10 cellular contexts compared by ENCODE assay signal in genomic region chr15:37019479-37020433, GRCh38.
DNase-seq lines count a peak whose midpoint lies in the region; ATAC-seq, FAIRE-seq and TF ChIP-seq lines count a peak whose summit lies in the region.
"Had no signal": no experiment of that assay in that cellular context is flagged by ENCODE, and none has a peak within 500 bp of the region (broad histone marks: within the 10 kb centered on the region; RNA-seq: fewer than 3 reads in every experiment).

No MANE protein-coding gene starts in this region.

- intact Hi-C loops in endothelial cell of umbilical vein (cut with micrococcal nuclease), result no loop called here

- H3K4me1 Mint-ChIP-seq in nephron, result peaks cover 62% of the 10 kb centered on the region
- no peaks in the 10 kb centered on the region for H3K4me1 Mint-ChIP-seq in endothelial cell (ENCODE audit: unreplicated experiment)

- no TSS peak for BruUV-seq in endothelial cell of umbilical vein (replicated peaks; lab: Mats Ljungman, UMichigan)

- no peak for ATAC-seq in HG03442 (IDR thresholded peaks at IDR 0.05; ENCODE audit: unreplicated experiment)
- no peak for ATAC-seq in GM21515 (IDR thresholded peaks at IDR 0.05; ENCODE audit: unreplicated experiment)

- H2AFZ ChIP-seq in endothelial cell of umbilical vein (ENCODE audit: low read depth, low read length), result no peak overlapping the region

- no peaks in the 10 kb centered on the region for H3K9me3 ChIP-seq in endothelial cell of umbilical vein (replicated peaks; ENCODE audit: control insufficient read depth, insufficient read depth, low read length)

- CTCF ChIA-PET in endothelial cell of umbilical vein (lab: Charles Lee), result interaction anchor here (0.6 to 1.5 kb wide), 2 partner anchors 9 to 80 kb away, joined by 3 to 7 read pairs; partner anchors contain the start of gene MEIS2

- H3K4me3 ChIP-seq in GM12865 (ENCODE audit: low read depth, low read length), result no peak overlapping the region; the same call in 1 of the 2 replicates
- no peak overlapping the region for H3K4me3 ChIP-seq in endothelial cell of umbilical vein (replicated peaks in 1 of 3; ENCODE audit: insufficient read depth in 1 of 3, low read depth in 1 of 3, low read length in 3 of 3)

- TF ChIP-seq POLR2A in endothelial cell of umbilical vein (IDR thresholded peaks at IDR 0.05; ENCODE audit: low read depth, low read length), result no peak

- DNase-seq in GM12865 (ENCODE audit: low read depth), result peak; percentile 76
- DNase-seq in NCI-H510A treated with DMSO at 0.1 percent for 48 hours (lab: John Stamatoyannopoulos, UW), result peak; percentile 32
- DNase-seq in endothelial cell of umbilical vein (ENCODE audit: low read depth, low spot score), result peak; percentile 49
- DNase-seq in endothelial cell (ENCODE audit: low spot score), result no peak
- no peak for DNase-seq in RPMI8226
- DNase-seq: activated naive CD4-positive, alpha-beta T cell treated with Interleukin-2 at 50 U/mL for 16 hours; stimulated activated CD4-positive, alpha-beta T cell treated with anti-CD3 and anti-CD28 coated beads, Interleukin-15, amount 100 ng/mL, for 24 hours had no signal

- H3K4me1 ChIP-seq in endothelial cell of umbilical vein (ENCODE audit: control insufficient read depth, extremely low read depth, insufficient read depth, low read length), result peaks cover 8% of the 10 kb centered on the region

- H3K36me3 Mint-ChIP-seq in nephron (ENCODE audit: low read depth), result peaks cover 63% of the 10 kb centered on the region
- H3K36me3 Mint-ChIP-seq in endothelial cell (ENCODE audit: low read depth, unreplicated experiment), result no peaks in the 10 kb centered on the region

- TF ChIP-seq CTCF in GM12865 (IDR thresholded peaks at IDR 0.05; ENCODE audit: insufficient read depth, low read depth, low read length, missing control alignments) (no peak), endothelial cell of umbilical vein (IDR thresholded peaks at IDR 0.05; ENCODE audit: extremely low read depth in 1 of 2, insufficient read depth in 1 of 2, low read depth in 1 of 2, low read length in 2 of 2) (no peak), nephron (IDR thresholded peaks at IDR 0.05; ENCODE audit: unreplicated experiment in 3 of 3) (no peak), endothelial cell (IDR thresholded peaks at IDR 0.05; ENCODE audit: unreplicated experiment) (no peak)

- FAIRE-seq in endothelial cell of umbilical vein (lab: Jason Lieb, UNC), result peak; percentile 67

- H3K9ac ChIP-seq in endothelial cell of umbilical vein (replicated peaks; ENCODE audit: extremely low read depth, insufficient read depth, low read length), result no peak overlapping the region

- no peaks in the 10 kb centered on the region for H3K9me1 ChIP-seq in endothelial cell of umbilical vein (replicated peaks; ENCODE audit: control insufficient read depth, extremely low read depth, insufficient read depth, low read length)

- no peaks in the 10 kb centered on the region for H3K79me2 ChIP-seq in endothelial cell of umbilical vein (ENCODE audit: control insufficient read depth, insufficient read depth, low read length)

- H3K27me3 Mint-ChIP-seq in nephron (ENCODE audit: low read depth) (peaks cover 4% of the 10 kb centered on the region), endothelial cell (ENCODE audit: unreplicated experiment) (peaks cover 1% of the 10 kb centered on the region)

- H3K9me3 Mint-ChIP-seq in nephron (no peaks in the 10 kb centered on the region), endothelial cell (ENCODE audit: unreplicated experiment) (no peaks in the 10 kb centered on the region)

- POLR2A ChIA-PET in endothelial cell of umbilical vein (lab: Charles Lee), result no interaction called here

- H3K4me3 Mint-ChIP-seq in nephron, result peak overlapping the region; percentile 41 to 43 (median 43)
- H3K4me3 Mint-ChIP-seq in endothelial cell (ENCODE audit: unreplicated experiment), result no peak overlapping the region

- H3K36me3 ChIP-seq in endothelial cell of umbilical vein (ENCODE audit: control insufficient read depth in 2 of 2, extremely low read depth in 1 of 2, insufficient read depth in 2 of 2, low read length in 2 of 2), result peaks cover 0 to under 1% of the 10 kb centered on the region in 2 experiments

- peak overlapping the region; percentile 82 to 92 (median 88) for H3K27ac Mint-ChIP-seq in nephron
- no peak overlapping the region for H3K27ac Mint-ChIP-seq in endothelial cell (ENCODE audit: unreplicated experiment)

- dilution Hi-C loops in endothelial cell of umbilical vein (cut with MboI; ENCODE audit: extremely low pct_ligation_motif_present, low sequenced_read_pairs), result no loop called here

- H3K4me2 ChIP-seq in endothelial cell of umbilical vein (ENCODE audit: insufficient read depth, low read length), result no peak overlapping the region

- no peaks in the 10 kb centered on the region for H4K20me1 ChIP-seq in endothelial cell of umbilical vein (replicated peaks; ENCODE audit: control insufficient read depth, extremely low read depth, insufficient read depth, low read length)

- H3K27me3 ChIP-seq in endothelial cell of umbilical vein (ENCODE audit: control insufficient read depth in 2 of 2, insufficient read depth in 2 of 2, low read length in 2 of 2), result no peaks in the 10 kb centered on the region

- H3K27ac ChIP-seq in endothelial cell of umbilical vein (ENCODE audit: insufficient read depth, low read depth, low read length), result no peak overlapping the region

TF ChIP-seq in endothelial cell of umbilical vein, 7 proteins besides CTCF, POLR2A, EP300 and RAD21:
- TF ChIP-seq POLR2AphosphoS5 (IDR thresholded peaks at IDR 0.05; ENCODE audit: insufficient read depth, low read depth, low read length) (no peak), GATA2 (IDR thresholded peaks at IDR 0.05; ENCODE audit: insufficient read depth, insufficient read length, low read depth, low read length) (peak; percentile 27)

Comparison
In these comparisons a context has a peak if more than half of its experiments do, and no peak if none do; other contexts are left out.
1. DNase-seq: peak in GM12865 (single experiment), NCI-H510A treated with DMSO at 0.1 percent for 48 hours (single experiment) and endothelial cell of umbilical vein (single experiment); none in endothelial cell (single experiment) and RPMI8226 (single experiment).